In the genomic region with DNA sequence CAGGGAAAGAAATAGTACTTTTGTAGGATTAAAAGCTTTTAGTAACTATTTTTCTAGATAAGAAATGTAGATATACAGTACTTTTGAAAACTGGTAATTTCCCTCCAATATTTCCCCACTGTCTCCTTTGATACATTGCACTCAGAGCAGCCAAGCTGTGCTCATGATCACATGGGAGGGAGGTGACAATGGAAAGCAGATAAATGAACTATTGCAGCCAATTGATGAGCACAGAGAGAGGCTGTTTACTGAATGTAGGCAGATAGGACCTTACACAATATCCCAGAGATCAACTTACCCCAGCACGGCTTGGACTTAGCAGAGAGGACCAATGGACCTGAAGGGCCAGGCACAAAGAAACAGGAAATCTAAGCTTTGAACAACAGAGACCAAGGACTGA, we compare ENCODE assay signal across 22 cellular contexts.
"Had no signal": no experiment of that assay in that cellular context is flagged by ENCODE, and none has a peak within 500 bp of the region (broad histone marks: within the 10 kb centered on the region; RNA-seq: fewer than 3 reads in every experiment).

No MANE protein-coding gene starts in this region.

- H3K27ac Mint-ChIP-seq: memory B cell; nephron; stimulated activated naive B cell treated with anti-CD40 and anti-IgM and Interleukin-4, amounts not matched to agents 10 μg/mL and 1 μg/mL and 100 μg/mL, for 72 hours had no signal

- H3K27me3 ChIP-seq: neutrophil, sigmoid colon, stomach, transverse colon had no signal

- FAIRE-seq: frontal cortex, kidney, urothelium cell line had no signal

- H3K27ac ChIP-seq: coronary artery, left ventricle myocardium inferior, lower lobe of right lung, neutrophil, sigmoid colon, skin epidermis, stomach, thoracic aorta, transverse colon had no signal

- H3K4me3 ChIP-seq: coronary artery, left ventricle myocardium inferior, lower lobe of right lung, sigmoid colon, skin epidermis, stomach, thoracic aorta, transverse colon had no signal

- H3K4me1 ChIP-seq: lower lobe of right lung, transverse colon had no signal

- H3K4me3 Mint-ChIP-seq: memory B cell; naive B cell; nephron; stimulated activated naive B cell treated with anti-CD40 and anti-IgM and Interleukin-4, amounts not matched to agents 10 μg/mL and 1 μg/mL and 100 μg/mL, for 72 hours had no signal

- DNase-seq: effector CD4-positive, alpha-beta T cell; kidney; left cardiac atrium; left ventricle myocardium inferior; lower lobe of right lung; naive B cell; posterior cingulate gyrus; sigmoid colon; stimulated activated CD4-positive, alpha-beta T cell treated with anti-CD3 and anti-CD28 coated beads, Interleukin-2, amount 100 ng/mL, for 24 hours; stimulated activated CD4-positive, alpha-beta T cell treated with anti-CD3 and anti-CD28 coated beads, Interleukin-4, amount 100 ng/mL, for 4 hours; stimulated activated naive B cell treated with anti-CD40 and anti-IgM and Interleukin-4, amounts not matched to agents 10 μg/mL and 1 μg/mL and 100 μg/mL, for 72 hours; stomach; substantia nigra; transverse colon had no signal

- H3K9me3 Mint-ChIP-seq: naive B cell had no signal

- H3K4me1 Mint-ChIP-seq: memory B cell, naive B cell had no signal

- H3K9me3 ChIP-seq: left ventricle myocardium inferior, lower lobe of right lung, neutrophil, sigmoid colon, stomach, thoracic aorta, transverse colon had no signal

- H3K36me3 Mint-ChIP-seq: memory B cell; naive B cell; stimulated activated naive B cell treated with anti-CD40 and anti-IgM and Interleukin-4, amounts not matched to agents 10 μg/mL and 1 μg/mL and 100 μg/mL, for 72 hours had no signal

- H3K36me3 ChIP-seq: left ventricle myocardium inferior, lower lobe of right lung, neutrophil, sigmoid colon, stomach, thoracic aorta, transverse colon had no signal

- ATAC-seq: left cardiac atrium; lower lobe of right lung; stimulated activated naive B cell treated with anti-CD40 and anti-IgM and Interleukin-4, amounts not matched to agents 10 μg/mL and 1 μg/mL and 100 μg/mL, for 72 hours had no signal
